9 cellular contexts compared by ENCODE assay signal in genomic region chr16:53991181-53992056, GRCh38.
DNase-seq lines count a peak whose midpoint lies in the region; ATAC-seq and TF ChIP-seq lines count a peak whose summit lies in the region.
"Had no signal": no experiment of that assay in that cellular context is flagged by ENCODE, and none has a peak within 500 bp of the region (broad histone marks: within the 10 kb centered on the region; RNA-seq: fewer than 3 reads in every experiment).

No MANE protein-coding gene starts in this region.

- no peak overlapping the region for H3K27ac ChIP-seq in lower lobe of right lung
- no peak overlapping the region for H3K27ac ChIP-seq in RWPE1

- no peak overlapping the region for H3K4me3 ChIP-seq in lower lobe of right lung

- POLR2A ChIA-PET in WTC11 (lab: Charles Lee) = no interaction called here
- POLR2A ChIA-PET in RWPE1 (lab: Yijun Ruan, JAX; ENCODE audit: low non-redundant PET) = no interaction called here

- CTCF ChIA-PET in WTC11 (lab: Charles Lee) = interaction anchor here (0.6 to 1.3 kb wide), 2 partner anchors 99 to 481 kb away, joined by 3 to 4 read pairs; no protein-coding TSS in a partner anchor
- CTCF ChIA-PET in RWPE1 (lab: Yijun Ruan, JAX) = no interaction called here

- no peaks in the 10 kb centered on the region for H3K27me3 Mint-ChIP-seq in WTC11 (ENCODE audit: low read depth)
- no peaks in the 10 kb centered on the region for H3K27me3 Mint-ChIP-seq in stimulated activated memory B cell treated with anti-CD40 and anti-IgM and Interleukin-4, amounts not matched to agents 10 μg/mL and 1 μg/mL and 100 μg/mL, for 72 hours

- H3K36me3 ChIP-seq in lower lobe of right lung = no peaks in the 10 kb centered on the region

- H3K4me1 ChIP-seq in lower lobe of right lung = peaks cover 13% of the 10 kb centered on the region

- ATAC-seq in WTC11 (peak; percentile 61; the same call in 1 of the 2 replicates), lower lobe of right lung (peak; percentile 81 to 86), HG03095 (IDR thresholded peaks at IDR 0.05; ENCODE audit: unreplicated experiment) (no peak)
- ATAC-seq in stimulated activated memory B cell treated with anti-CD40 and anti-IgM and Interleukin-4, amounts not matched to agents 10 μg/mL and 1 μg/mL and 100 μg/mL, for 72 hours = no peak

- H3K27me3 ChIP-seq in lower lobe of right lung (ENCODE audit: low read depth) = no peaks in the 10 kb centered on the region

- no peak overlapping the region for H3K4me3 Mint-ChIP-seq in WTC11
- H3K4me3 Mint-ChIP-seq in stimulated activated memory B cell treated with anti-CD40 and anti-IgM and Interleukin-4, amounts not matched to agents 10 μg/mL and 1 μg/mL and 100 μg/mL, for 72 hours = no peak overlapping the region

- intact Hi-C loops in lower lobe of right lung (cut with DNase I) = no loop called here

- DNase-seq in AG08396 (ENCODE audit: low spot score) (peak; percentile 26), Kasumi-1 (lab: John Stamatoyannopoulos, UW) (peak; percentile 32 to 39), WTC11 (ENCODE audit: low spot score) (no peak), lower lobe of right lung (peak; percentile 58), RWPE1 (ENCODE audit: low spot score) (no peak), GM19238 (ENCODE audit: insufficient read length, low spot score) (no peak)
- DNase-seq: Karpas-422 had no signal

- H3K9me3 ChIP-seq in lower lobe of right lung = no peaks in the 10 kb centered on the region

- no peak overlapping the region for H3K27ac Mint-ChIP-seq in WTC11
- H3K27ac Mint-ChIP-seq in stimulated activated memory B cell treated with anti-CD40 and anti-IgM and Interleukin-4, amounts not matched to agents 10 μg/mL and 1 μg/mL and 100 μg/mL, for 72 hours = no peak overlapping the region

- no peaks in the 10 kb centered on the region; the same call in 1 of the 2 replicates for H3K36me3 Mint-ChIP-seq in WTC11
- H3K36me3 Mint-ChIP-seq in stimulated activated memory B cell treated with anti-CD40 and anti-IgM and Interleukin-4, amounts not matched to agents 10 μg/mL and 1 μg/mL and 100 μg/mL, for 72 hours = peaks cover 28% of the 10 kb centered on the region

- peaks cover 31% of the 10 kb centered on the region for H3K4me1 Mint-ChIP-seq in WTC11
- H3K4me1 Mint-ChIP-seq in stimulated activated memory B cell treated with anti-CD40 and anti-IgM and Interleukin-4, amounts not matched to agents 10 μg/mL and 1 μg/mL and 100 μg/mL, for 72 hours = no peaks in the 10 kb centered on the region

- no peaks in the 10 kb centered on the region for H3K9me3 Mint-ChIP-seq in WTC11
- H3K9me3 Mint-ChIP-seq in stimulated activated memory B cell treated with anti-CD40 and anti-IgM and Interleukin-4, amounts not matched to agents 10 μg/mL and 1 μg/mL and 100 μg/mL, for 72 hours = no peaks in the 10 kb centered on the region

- TF ChIP-seq CTCF in WTC11 (IDR thresholded peaks at IDR 0.05) (no peak), lower lobe of right lung (IDR thresholded peaks at IDR 0.05) (no peak), RWPE1 (conservative IDR thresholded peaks at IDR 0.05; ENCODE audit: low read depth) (no peak)

TF ChIP-seq in WTC11, 78 proteins besides CTCF, POLR2A, EP300 and RAD21:
- TF ChIP-seq E2F4 (CRISPR knock-in tag; IDR thresholded peaks at IDR 0.05; ENCODE audit: borderline replicate concordance, low read depth) = no peak
- no peak for TF ChIP-seq AR (CRISPR knock-in tag; IDR thresholded peaks at IDR 0.05)
- TF ChIP-seq NR2C2 (CRISPR knock-in tag; IDR thresholded peaks at IDR 0.05) = no peak
- TF ChIP-seq ESRRA (CRISPR knock-in tag; IDR thresholded peaks at IDR 0.05; ENCODE audit: borderline replicate concordance) = no peak
- TF ChIP-seq NFATC4 (CRISPR knock-in tag; IDR thresholded peaks at IDR 0.05) = no peak
- no peak for TF ChIP-seq CREM (CRISPR knock-in tag; IDR thresholded peaks at IDR 0.05)
- TF ChIP-seq HMGA2 (CRISPR knock-in tag; IDR thresholded peaks at IDR 0.05) = no peak
- TF ChIP-seq ZSCAN18 (CRISPR knock-in tag; IDR thresholded peaks at IDR 0.05) = no peak
- TF ChIP-seq EMX1 (CRISPR knock-in tag; IDR thresholded peaks at IDR 0.05) = no peak
- TF ChIP-seq AFF4 (CRISPR knock-in tag; IDR thresholded peaks at IDR 0.05; ENCODE audit: borderline replicate concordance) = no peak

Comparison
In these comparisons a context has a peak if more than half of its experiments do, and no peak if none do; other contexts are left out.
1. DNase-seq: peak in AG08396 (single experiment), Kasumi-1 (2 of 2) and lower lobe of right lung (single experiment); none in WTC11 (single experiment), RWPE1 (single experiment) and GM19238 (single experiment).
2. ATAC-seq: peak in WTC11 (single experiment) and lower lobe of right lung (2 of 2); none in stimulated activated memory B cell treated with anti-CD40 and anti-IgM and Interleukin-4, amounts not matched to agents 10 μg/mL and 1 μg/mL and 100 μg/mL, for 72 hours (single experiment) and HG03095 (single experiment).